Comparison of ENCODE assay signal across 8 cellular contexts in the genomic region with DNA sequence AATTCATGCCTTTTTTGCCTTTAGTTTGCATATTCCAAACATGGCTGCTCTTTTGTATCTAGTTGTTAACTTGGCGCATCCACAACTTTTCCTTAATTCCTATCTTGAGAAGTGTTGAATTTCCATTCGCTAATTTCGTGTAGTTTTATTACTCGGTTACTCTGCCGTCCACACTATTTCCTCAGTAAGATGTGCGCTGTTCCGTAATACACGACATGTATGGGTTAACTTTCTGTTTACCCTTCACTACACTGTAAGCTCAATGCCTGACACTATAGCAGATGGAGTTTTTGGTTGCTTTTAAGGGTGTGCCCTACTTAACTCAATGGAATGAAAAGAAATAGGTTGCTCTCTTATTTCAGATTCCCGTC. TPM values are rescaled to one million over a fixed set of nuclear protein-coding genes. Genes with fewer than 3 reads are reported as not detected.
A peak's percentile ranks its signal among the peaks of the same experiment; 100 is the strongest.
DNase-seq lines count a peak whose midpoint lies in the region; ATAC-seq and TF ChIP-seq lines count a peak whose summit lies in the region.

No MANE protein-coding gene starts in this region.

- H3K36me3 ChIP-seq in SK-N-SH (replicated peaks in 1 of 2; ENCODE audit: control insufficient read depth in 1 of 2, insufficient read depth in 2 of 2, low read length in 1 of 2) (peaks cover 43 to 48% of the 10 kb centered on the region in 2 experiments), kidney epithelial cell (ENCODE audit: control insufficient read depth, insufficient read depth, low read length) (peaks cover 2% of the 10 kb centered on the region), suprapubic skin (peaks cover 35% of the 10 kb centered on the region)

- H3K9ac ChIP-seq in SK-N-SH: peak overlapping the region; percentile 89

- H3K4me1 Mint-ChIP-seq in activated naive CD8-positive, alpha-beta T cell treated with anti-CD3 and anti-CD28 coated beads, Interleukin-2, amount 50 U/mL, for 24 hours: peaks cover 56% of the 10 kb centered on the region

- 2% methylated on average over 9 of the region's 9 CpGs for WGBS in SK-N-SH (ENCODE audit: low lambda C conversion rate)
- WGBS in suprapubic skin: 3% methylated on average over 9 of the region's 9 CpGs

- TF ChIP-seq RAD21 in SK-N-SH (IDR thresholded peaks at IDR 0.05; ENCODE audit: low read length): no peak

- H4K20me1 ChIP-seq in SK-N-SH (ENCODE audit: insufficient read depth): peaks cover 46% of the 10 kb centered on the region

- POLR2A ChIA-PET in SK-N-SH (lab: Yijun Ruan, JAX): interaction anchor here (0.7 to 2.5 kb wide), 6 partner anchors 10 to 29 kb away, joined by 3 to 11 read pairs (median 4); no protein-coding TSS in a partner anchor

- no peak for TF ChIP-seq CTCF in SK-N-SH (IDR thresholded peaks at IDR 0.05)
- no peak for TF ChIP-seq CTCF in kidney epithelial cell (IDR thresholded peaks at IDR 0.05; ENCODE audit: insufficient read depth, low read length, poor library complexity, severe bottlenecking)
- TF ChIP-seq CTCF in suprapubic skin (IDR thresholded peaks at IDR 0.05): no peak

- no peak for TF ChIP-seq EP300 in SK-N-SH (IDR thresholded peaks at IDR 0.05; ENCODE audit: borderline replicate concordance in 1 of 2, low read depth in 1 of 2, low read length in 1 of 2)
- no peak for TF ChIP-seq EP300 in suprapubic skin (IDR thresholded peaks at IDR 0.05)

- ATAC-seq in SK-N-SH treated with all-trans-retinoic acid at 6 μM for 48 hours: no peak
- no peak for ATAC-seq in activated naive CD8-positive, alpha-beta T cell treated with anti-CD3 and anti-CD28 coated beads, Interleukin-2, amount 50 U/mL, for 24 hours
- no peak for ATAC-seq in HG03571 (IDR thresholded peaks at IDR 0.05; ENCODE audit: unreplicated experiment)

- H3K4me3 ChIP-seq in SK-N-SH (ENCODE audit: low read depth in 2 of 2, low read length in 1 of 2) (peak overlapping the region; percentile 73 to 88), kidney epithelial cell (ENCODE audit: low read depth, low read length) (peak overlapping the region; percentile 69), suprapubic skin (peak overlapping the region; percentile 86)

- H3K9me2 ChIP-seq in SK-N-SH: no peaks in the 10 kb centered on the region

- DNase-seq in SK-N-SH (no peak), kidney epithelial cell (ENCODE audit: low read depth) (no peak), suprapubic skin (ENCODE audit: low spot score in 2 of 2) (no peak), NCI-H1436 (lab: John Stamatoyannopoulos, UW) (no peak), NCI-H748 (lab: John Stamatoyannopoulos, UW; ENCODE audit: unreplicated experiment) (no peak)
- DNase-seq in activated naive CD8-positive, alpha-beta T cell treated with anti-CD3 and anti-CD28 coated beads, Interleukin-2, amount 50 U/mL, for 24 hours: no peak

- peaks cover 55% of the 10 kb centered on the region for H3F3A ChIP-seq in SK-N-SH (replicated peaks; ENCODE audit: insufficient read depth)

- H3K9me3 ChIP-seq in SK-N-SH (no peaks in the 10 kb centered on the region), suprapubic skin (no peaks in the 10 kb centered on the region)

- H3K4me2 ChIP-seq in SK-N-SH: peak overlapping the region; percentile 76

- peak overlapping the region; percentile 97 for H3K27ac Mint-ChIP-seq in activated naive CD8-positive, alpha-beta T cell treated with anti-CD3 and anti-CD28 coated beads, Interleukin-2, amount 50 U/mL, for 24 hours

- TF ChIP-seq POLR2A in suprapubic skin (IDR thresholded peaks at IDR 0.05): no peak

- no peak overlapping the region for H2AFZ ChIP-seq in SK-N-SH (ENCODE audit: low read depth)

- H3K4me3 Mint-ChIP-seq in activated naive CD8-positive, alpha-beta T cell treated with anti-CD3 and anti-CD28 coated beads, Interleukin-2, amount 50 U/mL, for 24 hours: peak overlapping the region; percentile 98

- peak overlapping the region; percentile 73 to 90 for H3K27ac ChIP-seq in SK-N-SH (ENCODE audit: low read depth in 2 of 2, low read length in 1 of 2)
- H3K27ac ChIP-seq in suprapubic skin: peak overlapping the region; percentile 90

- CTCF ChIA-PET in SK-N-SH (lab: Yijun Ruan, JAX): interaction anchor here (1.0 to 2.2 kb wide), 9 partner anchors 9 to 217 kb away, joined by 3 to 10 read pairs (median 4); no protein-coding TSS in a partner anchor

- no peaks in the 10 kb centered on the region for H3K9me3 Mint-ChIP-seq in activated naive CD8-positive, alpha-beta T cell treated with anti-CD3 and anti-CD28 coated beads, Interleukin-2, amount 50 U/mL, for 24 hours

- H3K4me1 ChIP-seq in SK-N-SH (ENCODE audit: control insufficient read depth in 1 of 2, insufficient read depth in 2 of 2, low read depth in 1 of 2, low read length in 1 of 2): peaks cover 9 to 25% of the 10 kb centered on the region in 2 experiments
- H3K4me1 ChIP-seq in suprapubic skin: peaks cover 31% of the 10 kb centered on the region

- H3K27me3 ChIP-seq in SK-N-SH (ENCODE audit: insufficient read depth): no peaks in the 10 kb centered on the region
- H3K27me3 ChIP-seq in kidney epithelial cell (ENCODE audit: control insufficient read depth, insufficient read depth, low read length): no peaks in the 10 kb centered on the region
- no peaks in the 10 kb centered on the region for H3K27me3 ChIP-seq in suprapubic skin

- peaks cover 57% of the 10 kb centered on the region for H3K36me3 Mint-ChIP-seq in activated naive CD8-positive, alpha-beta T cell treated with anti-CD3 and anti-CD28 coated beads, Interleukin-2, amount 50 U/mL, for 24 hours (ENCODE audit: low read depth)

- H3K79me2 ChIP-seq in SK-N-SH (ENCODE audit: insufficient read depth): peaks cover 50% of the 10 kb centered on the region

- H3K27me3 Mint-ChIP-seq in activated naive CD8-positive, alpha-beta T cell treated with anti-CD3 and anti-CD28 coated beads, Interleukin-2, amount 50 U/mL, for 24 hours: no peaks in the 10 kb centered on the region

TF ChIP-seq in SK-N-SH, 30 proteins besides CTCF, POLR2A, EP300 and RAD21:
- TF ChIP-seq YY1 (IDR thresholded peaks at IDR 0.05; ENCODE audit: low read depth) (no peak), GABPA (IDR thresholded peaks at IDR 0.05; ENCODE audit: low read depth) (no peak)
TF ChIP-seq in SK-N-SH: peak in this region for 0.

TF ChIP-seq in SK-N-SH treated with all-trans-retinoic acid at 6 μM for 48 hours, 23 proteins besides CTCF, POLR2A, EP300 and RAD21 (continues in another document):
- TF ChIP-seq ESRRG (CRISPR knock-in tag; IDR thresholded peaks at IDR 0.05) (no peak), ZNF70 (CRISPR knock-in tag; IDR thresholded peaks at IDR 0.05) (no peak), POU6F1 (CRISPR knock-in tag; IDR thresholded peaks at IDR 0.05; ENCODE audit: borderline replicate concordance, low read depth) (no peak), PATZ1 (CRISPR knock-in tag; IDR thresholded peaks at IDR 0.05; ENCODE audit: borderline replicate concordance) (no peak)

RNA-seq across cellular contexts. Expression of gene RPSA, which starts 0.7 kb away (rescaled TPM):
- 2,958 and 3,456 TPM in 2 replicates for polyA plus RNA-seq in SK-N-SH (2012; rRNA removed)
- polyA plus RNA-seq in SK-N-SH (2012; cell fraction: cytosol; rRNA removed): 3,101 and 3,500 TPM in 2 replicates
- 1,164 and 1,345 TPM in 2 replicates for polyA plus RNA-seq in SK-N-SH (2012; cell fraction: nucleus; rRNA removed)
- total RNA-seq in kidney epithelial cell (2,479 and 2,486 TPM in 2 replicates), suprapubic skin (1,000 to 10,000 TPM in 3 of 4 donors, 100 to 1,000 TPM in 1; 758 to 1,526 (median 1,196) TPM)

RNA-seq across cellular contexts. Expression of gene SLC25A38, which starts 24.1 kb away (rescaled TPM):
- 34.9 and 45.0 TPM in 2 replicates for polyA plus RNA-seq in SK-N-SH (2012; rRNA removed)
- 35.2 and 36.9 TPM in 2 replicates for polyA plus RNA-seq in SK-N-SH (2012; cell fraction: cytosol; rRNA removed)
- polyA plus RNA-seq in SK-N-SH (2012; cell fraction: nucleus; rRNA removed): 50.1 and 57.6 TPM in 2 replicates
- 30.8 and 50.2 TPM in 2 replicates for total RNA-seq in kidney epithelial cell
- total RNA-seq in suprapubic skin: 10 to 100 TPM; 14.8 to 19.6 (median 15.7) TPM
